9 cellular contexts compared by ENCODE assay signal in genomic region chr14:30770376-30770775, GRCh38.
"Had no signal": no experiment of that assay in that cellular context is flagged by ENCODE, and none has a peak within 500 bp of the region (broad histone marks: within the 10 kb centered on the region; RNA-seq: fewer than 3 reads in every experiment).

No MANE protein-coding gene starts in this region.

- H3K36me3 ChIP-seq: HAP-1 had no signal

- ATAC-seq: HCT116 had no signal

- H3K4me3 ChIP-seq: GM23248, HAP-1 had no signal

- H3K27ac ChIP-seq: GM23248, HL-60, KMS-11 had no signal

- H2AFZ ChIP-seq: GM23248 had no signal

- DNase-seq: GM23248, H7, IMR-90, KBM-7 had no signal

- FAIRE-seq: H1 had no signal

- H3K4me2 ChIP-seq: KMS-11 had no signal

- H3K4me1 ChIP-seq: HAP-1 had no signal

- H3K9me3 ChIP-seq: HAP-1 had no signal
